23 cellular contexts compared by ENCODE assay signal in genomic region chr7:26673858-26674257, GRCh38.
DNase-seq lines count a peak whose midpoint lies in the region; ATAC-seq, FAIRE-seq and TF ChIP-seq lines count a peak whose summit lies in the region.
"Had no signal": no experiment of that assay in that cellular context is flagged by ENCODE, and none has a peak within 500 bp of the region (broad histone marks: within the 10 kb centered on the region; RNA-seq: fewer than 3 reads in every experiment).

No MANE protein-coding gene starts in this region.

- H3K27me3 Mint-ChIP-seq in neural progenitor cell (ENCODE audit: insufficient read depth, low read depth) = peaks cover 4% of the 10 kb centered on the region
- peaks cover 21 to 47% (median 30%) of the 10 kb centered on the region in 5 donors for H3K27me3 Mint-ChIP-seq in naive thymus-derived CD4-positive, alpha-beta T cell

- no peak overlapping the region for H3K4me3 ChIP-seq in HepG2 (replicated peaks in 1 of 3; ENCODE audit: insufficient read depth in 1 of 3, low read depth in 2 of 3, low read length in 3 of 3)
- no peak overlapping the region for H3K4me3 ChIP-seq in right lobe of liver
- H3K4me3 ChIP-seq in Loucy (ENCODE audit: low read length, poor library complexity, severe bottlenecking) = peak overlapping the region; percentile 65
- no peak overlapping the region for H3K4me3 ChIP-seq in OCI-LY3 (ENCODE audit: low read length)
- no peak overlapping the region for H3K4me3 ChIP-seq in neural progenitor cell
- no peak overlapping the region for H3K4me3 ChIP-seq in dorsolateral prefrontal cortex
- no peak overlapping the region for H3K4me3 ChIP-seq in naive thymus-derived CD4-positive, alpha-beta T cell (ENCODE audit: low read length)
- H3K4me3 ChIP-seq: GM23248 had no signal

- H3K27me3 ChIP-seq in HepG2 (ENCODE audit: control insufficient read depth in 1 of 2, insufficient read depth in 2 of 2, low read length in 2 of 2) = no peaks in the 10 kb centered on the region
- no peaks in the 10 kb centered on the region for H3K27me3 ChIP-seq in right lobe of liver
- H3K27me3 ChIP-seq in Loucy (ENCODE audit: insufficient read depth, low read length, poor library complexity, severe bottlenecking) = no peaks in the 10 kb centered on the region
- no peaks in the 10 kb centered on the region for H3K27me3 ChIP-seq in OCI-LY3 (ENCODE audit: low read depth, low read length)
- H3K27me3 ChIP-seq in neural progenitor cell = peaks cover 14% of the 10 kb centered on the region
- peaks cover 0 to 16% (median 0%) of the 10 kb centered on the region in 45 donors for H3K27me3 ChIP-seq in dorsolateral prefrontal cortex
- H3K27me3 ChIP-seq in naive thymus-derived CD4-positive, alpha-beta T cell (ENCODE audit: control insufficient read depth in 2 of 2, insufficient read depth in 2 of 2, low read length in 2 of 2) = no peaks in the 10 kb centered on the region

- H3K27ac ChIP-seq in HepG2 (ENCODE audit: extremely low read length, insufficient read depth, low read length) (no peak overlapping the region), right lobe of liver (no peak overlapping the region), OCI-LY3 (ENCODE audit: low read length) (no peak overlapping the region), neural progenitor cell (no peak overlapping the region), dorsolateral prefrontal cortex (no peak overlapping the region)
- H3K27ac ChIP-seq in naive thymus-derived CD4-positive, alpha-beta T cell (ENCODE audit: low read depth, low read length) = no peak overlapping the region
- H3K27ac ChIP-seq: 22Rv1, GM23248 had no signal

- H3K79me2 ChIP-seq in HepG2 (ENCODE audit: insufficient read depth, low read length) = no peaks in the 10 kb centered on the region
- 0 out of 2 replicates have a peak, but pooled peaks cover 10% of the 10 kb centered on the region for H3K79me2 ChIP-seq in Loucy (ENCODE audit: insufficient read depth, low read length)
- H3K79me2 ChIP-seq in OCI-LY3 (ENCODE audit: low read length) = no peaks in the 10 kb centered on the region
- H3K79me2 ChIP-seq in neural progenitor cell (ENCODE audit: low read depth) = no peaks in the 10 kb centered on the region

- ATAC-seq in HepG2 (no peak), right lobe of liver (no peak)
- no peak for ATAC-seq in naive thymus-derived CD4-positive, alpha-beta T cell

- H2AFZ ChIP-seq in HepG2 (ENCODE audit: low read length) = no peak overlapping the region
- no peak overlapping the region for H2AFZ ChIP-seq in Loucy (ENCODE audit: low read length)
- H2AFZ ChIP-seq in OCI-LY3 (ENCODE audit: low read depth, low read length) = no peak overlapping the region
- no peak overlapping the region for H2AFZ ChIP-seq in neural progenitor cell (replicated peaks)
- H2AFZ ChIP-seq: GM23248 had no signal

- H3K4me2 ChIP-seq in HepG2 (ENCODE audit: low read depth, low read length) (no peak overlapping the region), Loucy (ENCODE audit: low read depth, low read length, poor library complexity, severe bottlenecking) (peak overlapping the region; percentile 79), OCI-LY3 (ENCODE audit: low read length) (peak overlapping the region; percentile 10; the same call in 1 of the 2 replicates), neural progenitor cell (no peak overlapping the region)

- FAIRE-seq in HepG2 (lab: Jason Lieb, UNC) = no peak
- FAIRE-seq: A204.1, H1 had no signal

- H3K4me1 ChIP-seq in HepG2 (ENCODE audit: insufficient read depth, low read length) (no peaks in the 10 kb centered on the region), right lobe of liver (no peaks in the 10 kb centered on the region), Loucy (ENCODE audit: insufficient read depth, low read length, poor library complexity, severe bottlenecking) (peaks cover 72% of the 10 kb centered on the region), OCI-LY3 (ENCODE audit: low read length) (no peaks in the 10 kb centered on the region), neural progenitor cell (no peaks in the 10 kb centered on the region)
- H3K4me1 ChIP-seq in naive thymus-derived CD4-positive, alpha-beta T cell (ENCODE audit: control insufficient read depth in 2 of 2, insufficient read depth in 2 of 2, low read length in 2 of 2) = no peaks in the 10 kb centered on the region

- H3K9me3 ChIP-seq in HepG2 (ENCODE audit: low read length) = no peaks in the 10 kb centered on the region
- H3K9me3 ChIP-seq in right lobe of liver = no peaks in the 10 kb centered on the region
- no peaks in the 10 kb centered on the region for H3K9me3 ChIP-seq in Loucy (ENCODE audit: insufficient read depth, low read depth, low read length)
- H3K9me3 ChIP-seq in OCI-LY3 (ENCODE audit: insufficient read depth, low read length) = no peaks in the 10 kb centered on the region
- no peaks in the 10 kb centered on the region for H3K9me3 ChIP-seq in neural progenitor cell (ENCODE audit: low read depth)
- H3K9me3 ChIP-seq in naive thymus-derived CD4-positive, alpha-beta T cell (ENCODE audit: control insufficient read depth in 2 of 3, low read length in 3 of 3) = no peaks in the 10 kb centered on the region

- H3K27ac Mint-ChIP-seq in neural progenitor cell = no peak overlapping the region
- no peak overlapping the region for H3K27ac Mint-ChIP-seq in naive thymus-derived CD4-positive, alpha-beta T cell
- H3K27ac Mint-ChIP-seq: CD4-positive, alpha-beta memory T cell had no signal

- no peaks in the 10 kb centered on the region for H3K36me3 Mint-ChIP-seq in neural progenitor cell
- no peaks in the 10 kb centered on the region for H3K36me3 Mint-ChIP-seq in naive thymus-derived CD4-positive, alpha-beta T cell
- H3K36me3 Mint-ChIP-seq: CD4-positive, alpha-beta memory T cell had no signal

- in situ Hi-C loops in HepG2 (cut with HindIII; ENCODE audit: extremely low pct_ligation_motif_present, low pct_unique_long_range_greater_than_20kb) = loop anchor here (25.0 kb wide), 1 partner anchor 587 kb away; no protein-coding TSS in a partner anchor

- WGBS in HepG2 (ENCODE audit: low lambda C conversion rate) = 96% methylated on average over 4 of the region's 4 CpGs
- WGBS in right lobe of liver (ENCODE audit: insufficient coverage, low coverage, low lambda C conversion rate, missing lambda C conversion rate) = 69% methylated on average over 4 of the region's 4 CpGs

- no TSS peak for BruUV-seq in HepG2 (replicated peaks; lab: Mats Ljungman, UMichigan)

- intact Hi-C loops in HepG2 (cut with micrococcal nuclease; ENCODE audit: unreplicated experiment) = no loop called here
- intact Hi-C loops in right lobe of liver (cut with DNase I) = no loop called here
- intact Hi-C loops in dorsolateral prefrontal cortex (cut with DNase I) = no loop called here
- intact Hi-C loops in naive thymus-derived CD4-positive, alpha-beta T cell (cut with micrococcal nuclease) = no loop called here

- no peaks in the 10 kb centered on the region for H3K9me2 ChIP-seq in Loucy (replicated peaks; ENCODE audit: low read depth, low read length)

- H4K20me1 ChIP-seq in HepG2 (ENCODE audit: insufficient read depth, low read length) (no peaks in the 10 kb centered on the region; the same call in 1 of the 2 replicates), Loucy (ENCODE audit: insufficient read depth, low read length, poor library complexity, severe bottlenecking) (no peaks in the 10 kb centered on the region), OCI-LY3 (ENCODE audit: insufficient read depth, low read length) (no peaks in the 10 kb centered on the region), neural progenitor cell (ENCODE audit: low read depth) (no peaks in the 10 kb centered on the region)

- peaks cover 7% of the 10 kb centered on the region for H3K4me1 Mint-ChIP-seq in neural progenitor cell
- H3K4me1 Mint-ChIP-seq in naive thymus-derived CD4-positive, alpha-beta T cell = peaks cover 0 to 5% (median 0%) of the 10 kb centered on the region in 7 donors
- H3K4me1 Mint-ChIP-seq: CD4-positive, alpha-beta memory T cell had no signal

- TF ChIP-seq RAD21 in HepG2 (CRISPR knock-in tag; IDR thresholded peaks at IDR 0.05) = no peak

- CTCF ChIA-PET in HepG2 (lab: Yijun Ruan, JAX; ENCODE audit: low intra/inter-chr PET ratio, low total read pairs) = no interaction called here
- CTCF ChIA-PET in naive thymus-derived CD4-positive, alpha-beta T cell (lab: Charles Lee) = interaction anchor here (1.1 kb wide), 1 partner anchor 8 kb away, joined by 3 read pairs; no protein-coding TSS in a partner anchor

- H3K36me3 ChIP-seq in HepG2 (replicated peaks in 1 of 2; ENCODE audit: control insufficient read depth in 1 of 2, insufficient read depth in 2 of 2, low read length in 2 of 2) (no peaks in the 10 kb centered on the region), right lobe of liver (no peaks in the 10 kb centered on the region), Loucy (ENCODE audit: insufficient read depth, low read length) (no peaks in the 10 kb centered on the region), OCI-LY3 (replicated peaks; ENCODE audit: low read depth, low read length) (no peaks in the 10 kb centered on the region), neural progenitor cell (no peaks in the 10 kb centered on the region)
- H3K36me3 ChIP-seq in naive thymus-derived CD4-positive, alpha-beta T cell (ENCODE audit: control insufficient read depth in 2 of 3, insufficient read depth in 3 of 3, low read length in 3 of 3) = no peaks in the 10 kb centered on the region

- DNase-seq in HepG2 (ENCODE audit: low spot score) (no peak), right lobe of liver (no peak), GM19238 (ENCODE audit: insufficient read length, low spot score) (no peak), neural progenitor cell (ENCODE audit: low spot score) (no peak), dorsolateral prefrontal cortex (no peak)
- no peak for DNase-seq in naive thymus-derived CD4-positive, alpha-beta T cell
- DNase-seq: ACHN; AML-193; C1 segment of cervical spinal cord; Calu3; CD4-positive, alpha-beta memory T cell; COR-L47; DMS53; DMS79 treated with DMSO at 0.1 percent for 48 hours; GF-D8; GM23248; H7; HCEC 1CT had no signal

- TF ChIP-seq CTCF in HepG2 (CRISPR knock-in tag; IDR thresholded peaks at IDR 0.05) = no peak
- TF ChIP-seq CTCF in right lobe of liver (IDR thresholded peaks at IDR 0.05) = no peak
- no peak for TF ChIP-seq CTCF in Loucy (conservative IDR thresholded peaks at IDR 0.05; ENCODE audit: low read length)
- TF ChIP-seq CTCF in OCI-LY3 (IDR thresholded peaks at IDR 0.05; ENCODE audit: low read depth, low read length) = no peak
- TF ChIP-seq CTCF in neural progenitor cell (IDR thresholded peaks at IDR 0.05) = no peak
- no peak for TF ChIP-seq CTCF in dorsolateral prefrontal cortex (IDR thresholded peaks at IDR 0.05 in 54 of 56, conservative IDR thresholded peaks at IDR 0.05 in 2 of 56; ENCODE audit: low read depth in 1 of 56, partially characterized antibody in 56 of 56)

- TF ChIP-seq POLR2A in HepG2 (IDR thresholded peaks at IDR 0.05; ENCODE audit: insufficient read depth in 1 of 2, low read depth in 2 of 2, low read length in 2 of 2) = no peak
- TF ChIP-seq POLR2A in right lobe of liver (IDR thresholded peaks at IDR 0.05) = no peak

- H3F3A ChIP-seq in Loucy (ENCODE audit: low read depth) = no peaks in the 10 kb centered on the region
- no peaks in the 10 kb centered on the region for H3F3A ChIP-seq in neural progenitor cell (ENCODE audit: low read depth)

- H3K9me3 Mint-ChIP-seq in neural progenitor cell = no peaks in the 10 kb centered on the region
- no peaks in the 10 kb centered on the region for H3K9me3 Mint-ChIP-seq in naive thymus-derived CD4-positive, alpha-beta T cell
- H3K9me3 Mint-ChIP-seq: CD4-positive, alpha-beta memory T cell had no signal

- H3K9ac ChIP-seq in HepG2 (ENCODE audit: insufficient read depth, low read depth, low read length) (no peak overlapping the region), Loucy (ENCODE audit: low read depth, low read length, poor library complexity, severe bottlenecking) (peak overlapping the region; percentile 62), OCI-LY3 (ENCODE audit: low read length) (no peak overlapping the region), neural progenitor cell (no peak overlapping the region)
- H3K9ac ChIP-seq: GM23248 had no signal

- no peak overlapping the region for H3K4me3 Mint-ChIP-seq in neural progenitor cell
- no peak overlapping the region for H3K4me3 Mint-ChIP-seq in naive thymus-derived CD4-positive, alpha-beta T cell
- H3K4me3 Mint-ChIP-seq: CD4-positive, alpha-beta memory T cell had no signal

- POLR2A ChIA-PET in HepG2 (lab: Yijun Ruan, JAX) = no interaction called here
- POLR2A ChIA-PET in naive thymus-derived CD4-positive, alpha-beta T cell (lab: Charles Lee) = no interaction called here

- TF ChIP-seq EP300 in HepG2 (IDR thresholded peaks at IDR 0.05; ENCODE audit: low read depth in 2 of 2, low read length in 2 of 2) (no peak), HepG2 (CRISPR knock-in tag; IDR thresholded peaks at IDR 0.05; ENCODE audit: borderline replicate concordance) (no peak)

Comparison
In these comparisons a context has a peak if more than half of its experiments do, and no peak if none do; other contexts are left out.
1. H3K4me2 ChIP-seq: peak in Loucy (single experiment) and OCI-LY3 (single experiment); none in HepG2 (single experiment) and neural progenitor cell (single experiment).